1 cellular context compared by ENCODE assay signal in the genomic region with DNA sequence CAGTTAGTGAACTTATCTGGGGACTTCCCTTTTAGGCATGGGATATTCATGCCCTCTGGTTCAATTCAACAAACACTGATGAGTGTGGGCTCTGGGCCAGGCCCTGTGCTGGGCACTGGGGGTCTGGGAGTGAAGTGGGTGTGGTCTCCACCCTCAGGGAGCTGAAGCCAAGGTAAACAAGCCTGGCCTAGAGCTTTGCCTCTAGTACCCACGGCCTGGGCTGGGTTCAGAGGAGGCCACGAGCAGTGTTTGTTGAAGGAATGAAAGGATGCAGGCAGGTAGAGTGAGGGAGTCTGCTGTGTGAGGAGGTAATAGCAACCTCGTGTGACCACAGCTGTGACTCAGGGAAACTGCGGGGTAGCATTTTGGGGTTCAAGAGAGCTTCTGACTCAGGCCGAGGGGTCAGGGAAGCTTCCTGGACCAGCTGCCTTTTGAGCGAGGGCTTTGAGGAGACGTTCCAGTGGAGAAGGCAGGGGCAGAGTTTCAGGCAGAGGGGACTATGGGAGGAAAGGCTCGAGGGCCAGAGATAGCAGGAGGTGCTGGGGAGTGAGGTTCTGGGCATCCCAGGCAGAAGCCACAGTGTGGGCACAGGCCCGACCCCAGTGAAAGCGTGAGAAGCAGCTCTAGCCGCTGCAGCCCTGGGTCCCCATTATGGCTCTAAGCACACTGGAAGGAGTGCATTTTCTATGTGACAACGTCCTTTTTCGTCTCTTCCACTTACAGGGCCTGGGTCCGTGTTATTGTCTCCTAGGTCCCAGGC.
A peak's percentile ranks its signal among the peaks of the same experiment; 100 is the strongest.
TF ChIP-seq lines count a peak whose summit lies in the region.

No MANE protein-coding gene starts in this region.

TF ChIP-seq in HepG2, 621 proteins besides CTCF, POLR2A, EP300 and RAD21:
- TF ChIP-seq CERS6 (CRISPR knock-in tag; IDR thresholded peaks at IDR 0.05) (no peak), ELK4 (CRISPR knock-in tag; IDR thresholded peaks at IDR 0.05; ENCODE audit: borderline replicate concordance) (no peak), GTF2F1 (IDR thresholded peaks at IDR 0.05; ENCODE audit: low read length) (no peak), ZBTB38 (CRISPR knock-in tag; IDR thresholded peaks at IDR 0.05) (no peak), ZNF558 (CRISPR knock-in tag; IDR thresholded peaks at IDR 0.05; ENCODE audit: borderline replicate concordance) (no peak), FOXA3 (CRISPR knock-in tag; IDR thresholded peaks at IDR 0.05) (peak; percentile 60; the same call in 1 of the 2 replicates), ZFYVE20 (CRISPR knock-in tag; IDR thresholded peaks at IDR 0.05; ENCODE audit: borderline replicate concordance, low read depth) (0 out of 2 replicates have a peak, but pooled peaks have one; percentile 11), MIER3 (CRISPR knock-in tag; IDR thresholded peaks at IDR 0.05; ENCODE audit: borderline replicate concordance) (no peak), ZNF256 (CRISPR knock-in tag; conservative IDR thresholded peaks at IDR 0.05) (no peak), TCF7 (IDR thresholded peaks at IDR 0.05; ENCODE audit: low read depth) (no peak), SKIL (CRISPR knock-in tag; IDR thresholded peaks at IDR 0.05; ENCODE audit: borderline replicate concordance) (no peak)
